20 cellular contexts compared by ENCODE assay signal in genomic region chr9:88587182-88587581, GRCh38. TPM values are rescaled to one million over a fixed set of nuclear protein-coding genes. Genes with fewer than 3 reads are reported as not detected.
DNase-seq lines count a peak whose midpoint lies in the region; ATAC-seq and TF ChIP-seq lines count a peak whose summit lies in the region.
"Had no signal": no experiment of that assay in that cellular context is flagged by ENCODE, and none has a peak within 500 bp of the region (broad histone marks: within the 10 kb centered on the region; RNA-seq: fewer than 3 reads in every experiment).

No MANE protein-coding gene starts in this region.

- intact Hi-C loops in PC-3 (cut with micrococcal nuclease) (no loop called here), stomach (cut with DNase I; ENCODE audit: low total_unique reads) (no loop called here)

- ATAC-seq in PC-3 (no peak), HG02938 (IDR thresholded peaks at IDR 0.05; ENCODE audit: unreplicated experiment) (no peak), HG03280 (IDR thresholded peaks at IDR 0.05; ENCODE audit: unreplicated experiment) (no peak)
- ATAC-seq: activated T-helper 17 cell treated with anti-CD3 and anti-CD28 coated beads, Interleukin-2, amount 50 U/mL, for 72 hours; body of pancreas had no signal

- no peaks in the 10 kb centered on the region for H4K20me1 ChIP-seq in PC-3 (ENCODE audit: low read length)

- BruUV-seq in PC-3 (replicated peaks; lab: Mats Ljungman, UMichigan) = no TSS peak

- H3K4me3 ChIP-seq in PC-3 (ENCODE audit: low read length) (no peak overlapping the region), foreskin fibroblast (ENCODE audit: low read depth in 1 of 2, low read length in 2 of 2) (no peak overlapping the region), stomach (no peak overlapping the region)
- H3K4me3 ChIP-seq: body of pancreas, esophagus muscularis mucosa, SJSA1 had no signal

- H3K9ac ChIP-seq in PC-3 (ENCODE audit: low read length) = no peak overlapping the region
- H3K9ac ChIP-seq: KMS-11 had no signal

- no peak for TF ChIP-seq EP300 in stomach (IDR thresholded peaks at IDR 0.05)

- POLR2A ChIA-PET in PC-3 (lab: Charles Lee; ENCODE audit: unreplicated experiment) = no interaction called here

- H3K4me1 ChIP-seq in PC-3 (ENCODE audit: insufficient read depth, low read length) = peaks cover 8% of the 10 kb centered on the region; the same call in 1 of the 2 replicates
- H3K4me1 ChIP-seq in stomach = peaks cover 0 to 17% (median 5%) of the 10 kb centered on the region in 4 donors
- H3K4me1 ChIP-seq: body of pancreas had no signal

- DNase-seq in EL = peak; percentile 43
- DNase-seq in PC-3 = peak; percentile 15
- DNase-seq in foreskin fibroblast = peak; percentile 24 to 62
- peak; percentile 49 for DNase-seq in stomach
- DNase-seq in activated CD4-positive, alpha-beta T cell treated with anti-CD3 and anti-CD28 coated beads for 1 hour = no peak
- DNase-seq: activated CD4-positive, alpha-beta T cell treated with anti-CD3 and anti-CD28 coated beads, Interleukin-2, amount 10 ng/mL, durations not matched to agents 24 days and 14 days; effector CD8-positive, alpha-beta T cell; kidney; naive B cell; NCI-H2081; stimulated activated CD4-positive, alpha-beta T cell treated with anti-CD3 and anti-CD28 coated beads, Interleukin-12 subunit alpha, Interleukin-12 subunit beta, amount 100 ng/mL, for 4 hours; stimulated activated CD4-positive, alpha-beta T cell treated with anti-CD3 and anti-CD28 coated beads, Interleukin-4, amount 100 ng/mL, for 4 hours had no signal

- TF ChIP-seq POLR2A in stomach (IDR thresholded peaks at IDR 0.05) = no peak

- WGBS in stomach, 5 donors = 39 to 59% (median 42%) methylated on average over 3 of the region's 3 CpGs

- CTCF ChIA-PET in PC-3 (lab: Charles Lee) = no interaction called here

- no peaks in the 10 kb centered on the region for H3K9me2 ChIP-seq in PC-3 (replicated peaks; ENCODE audit: low read length)

- TF ChIP-seq CTCF in PC-3 (conservative IDR thresholded peaks at IDR 0.05; ENCODE audit: low read depth, low read length) = no peak
- no peak for TF ChIP-seq CTCF in foreskin fibroblast (IDR thresholded peaks at IDR 0.05; ENCODE audit: low read depth, low read length)
- TF ChIP-seq CTCF in stomach (IDR thresholded peaks at IDR 0.05) = no peak

- no peaks in the 10 kb centered on the region for H3F3A ChIP-seq in PC-3 (ENCODE audit: low read length, unreplicated experiment)

- H3K9me3 ChIP-seq in PC-3 (ENCODE audit: low read length) = no peaks in the 10 kb centered on the region
- H3K9me3 ChIP-seq in stomach = no peaks in the 10 kb centered on the region
- H3K9me3 ChIP-seq: body of pancreas, SJSA1 had no signal

- no peak overlapping the region for H2AFZ ChIP-seq in PC-3 (ENCODE audit: low read length)

- H3K27ac ChIP-seq in PC-3 (ENCODE audit: low read length) (no peak overlapping the region), stomach (no peak overlapping the region)
- H3K27ac ChIP-seq: body of pancreas, esophagus muscularis mucosa, KMS-11, SJSA1 had no signal

- H3K79me2 ChIP-seq in PC-3 (ENCODE audit: low read length) = no peaks in the 10 kb centered on the region

- no peaks in the 10 kb centered on the region for H3K36me3 ChIP-seq in PC-3 (ENCODE audit: low read depth, low read length)
- no peaks in the 10 kb centered on the region for H3K36me3 ChIP-seq in stomach
- H3K36me3 ChIP-seq: esophagus muscularis mucosa, SJSA1 had no signal

- H3K27me3 ChIP-seq in PC-3 (ENCODE audit: low read length) (no peaks in the 10 kb centered on the region), stomach (no peaks in the 10 kb centered on the region)
- H3K27me3 ChIP-seq: body of pancreas, esophagus muscularis mucosa, SJSA1 had no signal

- no peak overlapping the region for H3K4me2 ChIP-seq in PC-3 (ENCODE audit: low read length)
- H3K4me2 ChIP-seq: KMS-11 had no signal

RNA-seq across cellular contexts. Expression of gene NXNL2, which starts 52.2 kb away (rescaled TPM):
- total RNA-seq in PC-3 (2014; rRNA removed) (0.66 TPM in 1 of 2 replicates, not detected in the other), stomach (not detected)
- 1 to 10 TPM in 1 of 3 donors, under 1 TPM in 1, not detected in 1; 0.43 to 1.1 TPM for polyA plus RNA-seq in stomach
- total RNA-seq: activated CD4-positive, alpha-beta T cell treated with anti-CD3 and anti-CD28 coated beads, Interleukin-2, amount 10 ng/mL, durations not matched to agents 24 days and 14 days; activated T-helper 17 cell treated with anti-CD3 and anti-CD28 coated beads, Interleukin-2, amount 50 U/mL, for 72 hours; glomerular endothelial cell had no signal
